Comparison of ENCODE assay signal across 1 cellular context in the genomic region with DNA sequence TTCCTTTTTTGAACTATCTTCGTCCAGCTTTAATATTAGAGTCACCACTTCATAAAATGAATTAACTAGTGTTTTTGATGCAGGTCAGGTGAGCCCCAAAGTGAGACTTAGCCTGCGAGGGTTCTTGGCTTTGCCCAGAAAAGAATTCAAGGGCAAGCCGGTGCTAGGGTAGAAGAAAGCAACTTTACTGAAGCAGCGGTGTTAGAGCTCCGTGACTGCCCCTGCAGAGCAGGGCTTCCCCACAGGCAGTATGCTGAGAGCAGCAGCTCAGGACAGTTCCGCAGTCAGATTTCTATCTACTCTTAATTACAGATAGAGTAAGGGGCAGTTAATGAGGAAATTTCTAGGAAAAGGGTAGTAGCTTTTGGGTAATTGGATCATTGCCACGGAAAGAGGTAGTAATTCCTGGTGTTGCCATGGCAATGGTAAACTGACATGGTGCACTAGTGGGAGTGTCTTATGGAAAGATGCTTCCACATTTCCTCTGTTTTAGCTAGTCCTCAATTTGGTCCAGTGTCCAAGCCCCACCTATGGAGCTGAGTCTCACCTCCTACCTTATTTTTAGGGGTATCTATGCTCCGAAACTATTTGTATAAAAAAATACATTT.
TF ChIP-seq lines count a peak whose summit lies in the region.

No MANE protein-coding gene starts in this region.

TF ChIP-seq in GM23338, 12 proteins besides CTCF, POLR2A, EP300 and RAD21 (continued from another document):
- TF ChIP-seq REST (IDR thresholded peaks at IDR 0.05; ENCODE audit: unreplicated experiment) (no peak), EZH2 (IDR thresholded peaks at IDR 0.05; ENCODE audit: low read depth, unreplicated experiment) (no peak), EZH2phosphoT487 (IDR thresholded peaks at IDR 0.05; ENCODE audit: unreplicated experiment) (no peak), CREB1 (CRISPR knock-in tag; IDR thresholded peaks at IDR 0.05; ENCODE audit: low read depth) (no peak), ZNF462 (CRISPR knock-in tag; IDR thresholded peaks at IDR 0.05) (no peak), NANOG (IDR thresholded peaks at IDR 0.05; ENCODE audit: borderline replicate concordance) (no peak), ZNF331 (CRISPR knock-in tag; IDR thresholded peaks at IDR 0.05; ENCODE audit: low read depth) (no peak), ZNF114 (CRISPR knock-in tag; IDR thresholded peaks at IDR 0.05) (no peak), JUNB (IDR thresholded peaks at IDR 0.05; ENCODE audit: unreplicated experiment) (no peak), STAT1 (IDR thresholded peaks at IDR 0.05; ENCODE audit: unreplicated experiment) (no peak), ETS1 (IDR thresholded peaks at IDR 0.05) (no peak)
